In the genomic region with DNA sequence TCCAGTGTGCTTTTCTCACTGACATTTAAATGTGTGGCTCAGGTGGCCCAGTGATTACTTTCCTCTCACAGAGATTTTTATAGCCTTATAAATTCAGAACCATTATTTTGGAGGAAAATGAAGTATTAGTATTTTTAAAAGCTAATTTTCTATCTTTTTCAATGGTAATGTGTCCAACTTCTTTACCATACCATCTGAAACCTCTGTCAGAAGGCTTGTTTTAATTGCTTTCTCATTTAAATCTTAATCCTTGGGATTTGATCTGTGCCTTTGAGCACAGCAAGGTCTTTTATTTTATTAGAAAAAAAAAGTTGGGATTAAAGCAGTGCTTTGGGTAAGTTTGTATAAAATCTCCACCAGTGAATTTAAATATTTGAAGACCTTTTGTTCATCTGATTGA, we compare ENCODE assay signal across 27 cellular contexts.
"Had no signal": no experiment of that assay in that cellular context is flagged by ENCODE, and none has a peak within 500 bp of the region (broad histone marks: within the 10 kb centered on the region; RNA-seq: fewer than 3 reads in every experiment).

No MANE protein-coding gene starts in this region.

- H3K9me3 ChIP-seq: stomach, suprapubic skin, testis, thoracic aorta, thyroid gland, tibial artery, tibial nerve, transverse colon, upper lobe of left lung, upper lobe of right lung, uterus, vagina had no signal

- ATAC-seq: stimulated activated effector memory CD8-positive, alpha-beta T cell treated with anti-CD3 and anti-CD28 coated beads, Interleukin-12 subunit alpha, Interleukin-12 subunit beta, amount 100 ng/mL, for 72 hours; stimulated activated memory B cell treated with anti-CD40 and anti-IgM and Interleukin-4, amounts not matched to agents 10 μg/mL and 1 μg/mL and 100 μg/mL, for 72 hours; stimulated activated naive B cell treated with anti-CD40 and anti-IgM and Interleukin-4, amounts not matched to agents 10 μg/mL and 1 μg/mL and 100 μg/mL, for 72 hours; stimulated activated naive CD8-positive, alpha-beta T cell treated with anti-CD3 and anti-CD28 coated beads, Interleukin-15, Interleukin-2, amounts not matched to agents 100 U/mL and 50 U/mL, for 24 hours; upper lobe of right lung had no signal

- H3K27me3 ChIP-seq: stomach, suprapubic skin, testis, thyroid gland, tibial artery, tibial nerve, transverse colon, upper lobe of left lung, upper lobe of right lung, uterus, vagina had no signal

- H3K27me3 Mint-ChIP-seq: stimulated activated memory B cell treated with anti-CD40 and anti-IgM and Interleukin-4, amounts not matched to agents 10 μg/mL and 1 μg/mL and 100 μg/mL, for 72 hours; stimulated activated naive B cell treated with anti-CD40 and anti-IgM and Interleukin-4, amounts not matched to agents 10 μg/mL and 1 μg/mL and 100 μg/mL, for 72 hours; stimulated activated naive CD8-positive, alpha-beta T cell treated with anti-CD3 and anti-CD28 coated beads, Interleukin-15, Interleukin-2, amounts not matched to agents 100 ng/mL and 50 ng/mL, for 24 hours; type B pancreatic cell had no signal

- H3K4me3 ChIP-seq: stomach, suprapubic skin, testis, thoracic aorta, thyroid gland, tibial artery, tibial nerve, transverse colon, upper lobe of left lung, upper lobe of right lung, uterus, vagina had no signal

- H3K4me1 Mint-ChIP-seq: stimulated activated effector memory CD8-positive, alpha-beta T cell treated with anti-CD3 and anti-CD28 coated beads, Interleukin-12 subunit alpha, Interleukin-12 subunit beta, amount 100 ng/mL, for 72 hours; stimulated activated memory B cell treated with anti-CD40 and anti-IgM and Interleukin-4, amounts not matched to agents 10 μg/mL and 1 μg/mL and 100 μg/mL, for 72 hours; stimulated activated naive B cell treated with anti-CD40 and anti-IgM and Interleukin-4, amounts not matched to agents 10 μg/mL and 1 μg/mL and 100 μg/mL, for 72 hours had no signal

- H3K9me3 Mint-ChIP-seq: stimulated activated effector memory CD8-positive, alpha-beta T cell treated with anti-CD3 and anti-CD28 coated beads, Interleukin-12 subunit alpha, Interleukin-12 subunit beta, amount 100 ng/mL, for 72 hours; stimulated activated memory B cell treated with anti-CD40 and anti-IgM and Interleukin-4, amounts not matched to agents 10 μg/mL and 1 μg/mL and 100 μg/mL, for 72 hours; stimulated activated naive B cell treated with anti-CD40 and anti-IgM and Interleukin-4, amounts not matched to agents 10 μg/mL and 1 μg/mL and 100 μg/mL, for 72 hours; stimulated activated naive CD8-positive, alpha-beta T cell treated with anti-CD3 and anti-CD28 coated beads, Interleukin-15, Interleukin-2, amounts not matched to agents 100 ng/mL and 50 ng/mL, for 24 hours; type B pancreatic cell had no signal

- H3K36me3 ChIP-seq: stomach, suprapubic skin, thoracic aorta, thyroid gland, tibial artery, tibial nerve, transverse colon, upper lobe of left lung, upper lobe of right lung, uterus, vagina had no signal

- H3K4me1 ChIP-seq: stomach, suprapubic skin, testis, thyroid gland, tibial artery, tibial nerve, transverse colon, upper lobe of left lung, upper lobe of right lung, uterus, vagina had no signal

- H3K27ac Mint-ChIP-seq: stimulated activated effector memory CD8-positive, alpha-beta T cell treated with anti-CD3 and anti-CD28 coated beads, Interleukin-12 subunit alpha, Interleukin-12 subunit beta, amount 100 ng/mL, for 72 hours; stimulated activated memory B cell treated with anti-CD40 and anti-IgM and Interleukin-4, amounts not matched to agents 10 μg/mL and 1 μg/mL and 100 μg/mL, for 72 hours; stimulated activated naive B cell treated with anti-CD40 and anti-IgM and Interleukin-4, amounts not matched to agents 10 μg/mL and 1 μg/mL and 100 μg/mL, for 72 hours; stimulated activated naive CD8-positive, alpha-beta T cell treated with anti-CD3 and anti-CD28 coated beads, Interleukin-15, Interleukin-2, amounts not matched to agents 100 ng/mL and 50 ng/mL, for 24 hours; type B pancreatic cell had no signal

- H3K4me3 Mint-ChIP-seq: stimulated activated effector memory CD8-positive, alpha-beta T cell treated with anti-CD3 and anti-CD28 coated beads, Interleukin-12 subunit alpha, Interleukin-12 subunit beta, amount 100 ng/mL, for 72 hours; stimulated activated memory B cell treated with anti-CD40 and anti-IgM and Interleukin-4, amounts not matched to agents 10 μg/mL and 1 μg/mL and 100 μg/mL, for 72 hours; stimulated activated naive B cell treated with anti-CD40 and anti-IgM and Interleukin-4, amounts not matched to agents 10 μg/mL and 1 μg/mL and 100 μg/mL, for 72 hours; stimulated activated naive CD8-positive, alpha-beta T cell treated with anti-CD3 and anti-CD28 coated beads, Interleukin-15, Interleukin-2, amounts not matched to agents 100 ng/mL and 50 ng/mL, for 24 hours; type B pancreatic cell had no signal

- DNase-seq: stimulated activated CD4-positive, alpha-beta T cell treated with anti-CD3 and anti-CD28 coated beads, Interleukin-2, amount 100 ng/mL, for 48 hours; stimulated activated CD4-positive, alpha-beta T cell treated with anti-CD3 and anti-CD28 coated beads, Interleukin-4, amount 100 ng/mL, for 1 hour; stimulated activated CD4-positive, alpha-beta T cell treated with anti-CD3 and anti-CD28 coated beads, Interleukin-4, amount 100 ng/mL, for 24 hours; stimulated activated CD4-positive, alpha-beta T cell treated with anti-CD3 and anti-CD28 coated beads, Interleukin-4, amount 100 ng/mL, for 4 hours; stimulated activated CD8-positive, alpha-beta memory T cell treated with anti-CD3 and anti-CD28 coated beads, Interleukin-4, amount 100 ng/mL, for 48 hours; stimulated activated naive B cell treated with anti-CD40 and anti-IgM and Interleukin-4, amounts not matched to agents 10 μg/mL and 1 μg/mL and 100 μg/mL, for 72 hours; stimulated activated naive CD4-positive, alpha-beta T cell; stimulated activated naive CD4-positive, alpha-beta T cell treated with Interleukin-2 at 50 U/mL for 16 hours; stimulated activated naive CD8-positive, alpha-beta T cell treated with anti-CD3 and anti-CD28 coated beads, Interleukin-15, Interleukin-2, amounts not matched to agents 100 U/mL and 50 U/mL, for 24 hours; stomach; substantia nigra; testis; thyroid gland; tibial artery; transverse colon; trophoblast cell; upper lobe of left lung; upper lobe of right lung; uterus had no signal
